ENCODE assay signal across 14 cellular contexts in genomic region chr11:36069576-36070214, GRCh38.
DNase-seq lines count a peak whose midpoint lies in the region; ATAC-seq and TF ChIP-seq lines count a peak whose summit lies in the region.
"Had no signal": no experiment of that assay in that cellular context is flagged by ENCODE, and none has a peak within 500 bp of the region (broad histone marks: within the 10 kb centered on the region; RNA-seq: fewer than 3 reads in every experiment).

No MANE protein-coding gene starts in this region.

- H3K4me1 ChIP-seq in BE2C, result no peaks in the 10 kb centered on the region
- no peaks in the 10 kb centered on the region for H3K4me1 ChIP-seq in PC-9 (replicated peaks; ENCODE audit: insufficient read depth)
- no peaks in the 10 kb centered on the region for H3K4me1 ChIP-seq in naive thymus-derived CD4-positive, alpha-beta T cell (ENCODE audit: control insufficient read depth in 2 of 2, insufficient read depth in 2 of 2, low read length in 2 of 2)

- H3K9me3 Mint-ChIP-seq in glutamatergic neuron (ENCODE audit: unreplicated experiment) (peaks cover 10% of the 10 kb centered on the region), T-cell (peaks cover 0 to 6% (median 6%) of the 10 kb centered on the region in 3 donors)
- H3K9me3 Mint-ChIP-seq in naive thymus-derived CD4-positive, alpha-beta T cell, result peaks cover 0 to 27% (median 7%) of the 10 kb centered on the region in 11 donors

- POLR2A ChIA-PET in PC-9 (lab: Charles Lee; ENCODE audit: unreplicated experiment), result no interaction called here
- POLR2A ChIA-PET in naive thymus-derived CD4-positive, alpha-beta T cell (lab: Charles Lee), result no interaction called here
- POLR2A ChIA-PET in T-cell (lab: Charles Lee), result interaction anchor here in 1 of 2 donors (0.6 kb wide), 1 partner anchor 12 kb away, joined by 3 read pairs; no protein-coding TSS in a partner anchor

- peak; percentile 19; the same call in 1 of the 2 replicates for TF ChIP-seq CTCF in BE2C (IDR thresholded peaks at IDR 0.05; ENCODE audit: low read depth, low read length)
- peak; percentile 46; the same call in 1 of the 2 replicates for TF ChIP-seq CTCF in PC-9 (conservative IDR thresholded peaks at IDR 0.05)
- TF ChIP-seq CTCF in glutamatergic neuron (IDR thresholded peaks at IDR 0.05; ENCODE audit: partially characterized antibody, unreplicated experiment), result no peak

- H2AFZ ChIP-seq in PC-9, result no peak overlapping the region

- H3F3A ChIP-seq in PC-9 (ENCODE audit: insufficient read depth, low read depth), result no peaks in the 10 kb centered on the region

- H3K4me3 Mint-ChIP-seq in glutamatergic neuron (ENCODE audit: unreplicated experiment) (no peak overlapping the region), T-cell (no peak overlapping the region)
- no peak overlapping the region for H3K4me3 Mint-ChIP-seq in naive thymus-derived CD4-positive, alpha-beta T cell
- H3K4me3 Mint-ChIP-seq: B cell; IgD-negative memory B cell; naive thymus-derived CD8-positive, alpha-beta T cell; stimulated activated memory B cell treated with anti-CD40 and anti-IgM and Interleukin-4, amounts not matched to agents 10 μg/mL and 1 μg/mL and 100 μg/mL, for 72 hours had no signal

- H3K79me2 ChIP-seq in PC-9 (ENCODE audit: low read depth), result no peaks in the 10 kb centered on the region

- H3K27ac Mint-ChIP-seq in glutamatergic neuron (ENCODE audit: unreplicated experiment), result no peak overlapping the region
- H3K27ac Mint-ChIP-seq in naive thymus-derived CD4-positive, alpha-beta T cell, result no peak overlapping the region
- no peak overlapping the region for H3K27ac Mint-ChIP-seq in T-cell
- H3K27ac Mint-ChIP-seq: B cell; IgD-negative memory B cell; naive thymus-derived CD8-positive, alpha-beta T cell; stimulated activated memory B cell treated with anti-CD40 and anti-IgM and Interleukin-4, amounts not matched to agents 10 μg/mL and 1 μg/mL and 100 μg/mL, for 72 hours had no signal

- H3K27me3 ChIP-seq in BE2C (no peaks in the 10 kb centered on the region), H7 (ENCODE audit: control insufficient read depth, insufficient read depth, low read length) (no peaks in the 10 kb centered on the region), PC-9 (ENCODE audit: insufficient read depth, low read depth) (no peaks in the 10 kb centered on the region)
- no peaks in the 10 kb centered on the region for H3K27me3 ChIP-seq in naive thymus-derived CD4-positive, alpha-beta T cell (ENCODE audit: control insufficient read depth in 2 of 2, insufficient read depth in 2 of 2, low read length in 2 of 2)

- H3K36me3 ChIP-seq in BE2C (no peaks in the 10 kb centered on the region), H7 (replicated peaks; ENCODE audit: control insufficient read depth, insufficient read depth, low read length) (no peaks in the 10 kb centered on the region), PC-9 (ENCODE audit: low read depth) (no peaks in the 10 kb centered on the region)
- H3K36me3 ChIP-seq in naive thymus-derived CD4-positive, alpha-beta T cell (ENCODE audit: control insufficient read depth in 2 of 3, insufficient read depth in 3 of 3, low read length in 3 of 3), result no peaks in the 10 kb centered on the region

- intact Hi-C loops in PC-9 (cut with micrococcal nuclease; ENCODE audit: unreplicated experiment), result no loop called here
- intact Hi-C loops in naive thymus-derived CD4-positive, alpha-beta T cell (cut with micrococcal nuclease), result no loop called here

- H4K20me1 ChIP-seq in PC-9 (ENCODE audit: insufficient read depth), result no peaks in the 10 kb centered on the region

- peaks cover 3% of the 10 kb centered on the region for H3K27me3 Mint-ChIP-seq in glutamatergic neuron (ENCODE audit: unreplicated experiment)
- peaks cover 5 to 53% (median 13%) of the 10 kb centered on the region in 5 donors for H3K27me3 Mint-ChIP-seq in naive thymus-derived CD4-positive, alpha-beta T cell
- peaks cover 12 to 31% of the 10 kb centered on the region in 2 donors for H3K27me3 Mint-ChIP-seq in T-cell

- H3K9me3 ChIP-seq in BE2C (no peaks in the 10 kb centered on the region), PC-9 (ENCODE audit: insufficient read depth, low read depth) (peaks cover 7% of the 10 kb centered on the region; the same call in 1 of the 2 replicates)
- no peaks in the 10 kb centered on the region for H3K9me3 ChIP-seq in naive thymus-derived CD4-positive, alpha-beta T cell (ENCODE audit: control insufficient read depth in 2 of 3, low read length in 3 of 3)

- CTCF ChIA-PET in PC-9 (lab: Charles Lee), result interaction anchor here (1.6 kb wide), 1 partner anchor 248 kb away, joined by 11 read pairs; no protein-coding TSS in a partner anchor
- CTCF ChIA-PET in naive thymus-derived CD4-positive, alpha-beta T cell (lab: Charles Lee), result no interaction called here
- CTCF ChIA-PET in T-cell (lab: Charles Lee), result interaction anchor here (0.7 to 0.9 kb wide), 2 partner anchors 8 to 91 kb away, joined by 3 to 6 read pairs; no protein-coding TSS in a partner anchor

- no TSS peak for BruUV-seq in PC-9 (replicated peaks; lab: Mats Ljungman, UMichigan)

- peaks cover 10% of the 10 kb centered on the region for H3K36me3 Mint-ChIP-seq in glutamatergic neuron (ENCODE audit: unreplicated experiment)
- no peaks in the 10 kb centered on the region for H3K36me3 Mint-ChIP-seq in naive thymus-derived CD4-positive, alpha-beta T cell
- H3K36me3 Mint-ChIP-seq in T-cell, result no peaks in the 10 kb centered on the region
- H3K36me3 Mint-ChIP-seq: stimulated activated memory B cell treated with anti-CD40 and anti-IgM and Interleukin-4, amounts not matched to agents 10 μg/mL and 1 μg/mL and 100 μg/mL, for 72 hours had no signal

- H3K4me3 ChIP-seq in BE2C (ENCODE audit: low read depth, low read length), result no peak overlapping the region
- H3K4me3 ChIP-seq in H7 (ENCODE audit: insufficient read depth, low read depth, low read length), result no peak overlapping the region
- no peak overlapping the region for H3K4me3 ChIP-seq in PC-9
- H3K4me3 ChIP-seq in naive thymus-derived CD4-positive, alpha-beta T cell (ENCODE audit: low read length), result no peak overlapping the region

- no peak overlapping the region for H3K4me2 ChIP-seq in PC-9

- H3K4me1 Mint-ChIP-seq in glutamatergic neuron (ENCODE audit: low read depth, unreplicated experiment) (peaks cover 36% of the 10 kb centered on the region), T-cell (no peaks in the 10 kb centered on the region)
- no peaks in the 10 kb centered on the region for H3K4me1 Mint-ChIP-seq in naive thymus-derived CD4-positive, alpha-beta T cell
- H3K4me1 Mint-ChIP-seq: B cell; IgD-negative memory B cell; naive thymus-derived CD8-positive, alpha-beta T cell; stimulated activated memory B cell treated with anti-CD40 and anti-IgM and Interleukin-4, amounts not matched to agents 10 μg/mL and 1 μg/mL and 100 μg/mL, for 72 hours had no signal

- DNase-seq in BE2C (no peak), H7 (peak; percentile 54), PC-9 (peak in 1 of 2 experiments; percentile 3), glutamatergic neuron (peak; percentile 32), T-cell (no peak), NCI-H128 (lab: John Stamatoyannopoulos, UW; ENCODE audit: unreplicated experiment) (no peak)
- DNase-seq in naive thymus-derived CD4-positive, alpha-beta T cell, result no peak
- DNase-seq: naive thymus-derived CD8-positive, alpha-beta T cell; NCI-H774; T-helper 2 cell had no signal

- no peak overlapping the region for H3K27ac ChIP-seq in PC-9
- H3K27ac ChIP-seq in naive thymus-derived CD4-positive, alpha-beta T cell (ENCODE audit: low read depth, low read length), result no peak overlapping the region

- no peak for ATAC-seq in naive thymus-derived CD4-positive, alpha-beta T cell
- no peak for ATAC-seq in T-cell (replicated peaks in 1 of 4)
- no peak for ATAC-seq in GM18858 (IDR thresholded peaks at IDR 0.05; ENCODE audit: unreplicated experiment)
- ATAC-seq: naive thymus-derived CD8-positive, alpha-beta T cell; stimulated activated memory B cell treated with anti-CD40 and anti-IgM and Interleukin-4, amounts not matched to agents 10 μg/mL and 1 μg/mL and 100 μg/mL, for 72 hours had no signal

- H3K9me2 ChIP-seq in PC-9 (ENCODE audit: insufficient read depth), result no peaks in the 10 kb centered on the region

Comparison
In these comparisons a context has a peak if more than half of its experiments do, and no peak if none do; other contexts are left out.
1. DNase-seq: peak in H7 (single experiment) and glutamatergic neuron (single experiment); none in BE2C (single experiment), naive thymus-derived CD4-positive, alpha-beta T cell (0 of 9), T-cell (0 of 34) and NCI-H128 (single experiment).